10 cellular contexts compared by ENCODE assay signal in genomic region chr4:2852481-2852881, GRCh38. TPM values are rescaled to one million over a fixed set of nuclear protein-coding genes. Genes with fewer than 3 reads are reported as not detected.
DNase-seq lines count a peak whose midpoint lies in the region; ATAC-seq and TF ChIP-seq lines count a peak whose summit lies in the region.
"Had no signal": no experiment of that assay in that cellular context is flagged by ENCODE, and none has a peak within 500 bp of the region (broad histone marks: within the 10 kb centered on the region; RNA-seq: fewer than 3 reads in every experiment).

No MANE protein-coding gene starts in this region.

- no peaks in the 10 kb centered on the region for H3K9me3 Mint-ChIP-seq in activated T-cell treated with anti-CD3 and anti-CD28 coated beads, Interleukin-2, amount 50 U/mL, for 4 hours

- peak; percentile 83 for DNase-seq in GM12865 (ENCODE audit: low read depth)
- no peak for DNase-seq in activated T-cell treated with anti-CD3 and anti-CD28 coated beads, Interleukin-2, amount 50 U/mL, for 4 hours
- peak in 1 of 3 donors; percentile 78 for DNase-seq in mucosa of descending colon
- no peak for DNase-seq in HCEC 1CT
- DNase-seq in COR-L47 (lab: John Stamatoyannopoulos, UW) = no peak
- no peak for DNase-seq in DMS153 (lab: John Stamatoyannopoulos, UW)
- no peak for DNase-seq in kidney glomerular epithelial cell (lab: John Stamatoyannopoulos, UW)
- DNase-seq: dorsolateral prefrontal cortex had no signal

- no peaks in the 10 kb centered on the region for H3K27me3 Mint-ChIP-seq in activated T-cell treated with anti-CD3 and anti-CD28 coated beads, Interleukin-2, amount 50 U/mL, for 4 hours (ENCODE audit: low read depth)

- ATAC-seq in GM21576 (IDR thresholded peaks at IDR 0.05; ENCODE audit: unreplicated experiment) = peak; percentile 52
- ATAC-seq in activated T-cell treated with anti-CD3 and anti-CD28 coated beads, Interleukin-2, amount 50 U/mL, for 4 hours = peak; percentile 19 to 40
- peak; percentile 79 for ATAC-seq in mucosa of descending colon

- H3K4me1 ChIP-seq in mucosa of descending colon (ENCODE audit: low read depth) = peaks cover 54% of the 10 kb centered on the region
- H3K4me1 ChIP-seq: prostate gland had no signal

- H3K4me3 ChIP-seq in GM12865 (ENCODE audit: low read depth, low read length) (peak overlapping the region; percentile 5; the same call in 1 of the 2 replicates), mucosa of descending colon (no peak overlapping the region)
- H3K4me3 ChIP-seq: dorsolateral prefrontal cortex, prostate gland had no signal

- intact Hi-C loops in mucosa of descending colon (cut with DNase I, micrococcal nuclease) = no loop called here

- peaks cover 7% of the 10 kb centered on the region for H3K36me3 Mint-ChIP-seq in activated T-cell treated with anti-CD3 and anti-CD28 coated beads, Interleukin-2, amount 50 U/mL, for 4 hours (ENCODE audit: insufficient read depth)

- no peaks in the 10 kb centered on the region for H3K9me3 ChIP-seq in mucosa of descending colon
- H3K9me3 ChIP-seq: prostate gland had no signal

- H3K36me3 ChIP-seq in mucosa of descending colon (ENCODE audit: low read depth) = no peaks in the 10 kb centered on the region
- H3K36me3 ChIP-seq: prostate gland had no signal

- H3K4me3 Mint-ChIP-seq in activated T-cell treated with anti-CD3 and anti-CD28 coated beads, Interleukin-2, amount 50 U/mL, for 4 hours = peak overlapping the region; percentile 49

- no peak for TF ChIP-seq CTCF in GM12865 (IDR thresholded peaks at IDR 0.05; ENCODE audit: insufficient read depth, low read depth, low read length, missing control alignments)
- no peak for TF ChIP-seq CTCF in mucosa of descending colon (IDR thresholded peaks at IDR 0.05)

- peaks cover 79% of the 10 kb centered on the region for H3K4me1 Mint-ChIP-seq in activated T-cell treated with anti-CD3 and anti-CD28 coated beads, Interleukin-2, amount 50 U/mL, for 4 hours (ENCODE audit: low read depth)

RNA-seq across cellular contexts. Expression of gene ADD1, which starts 8.8 kb away (rescaled TPM):
- total RNA-seq in activated T-cell treated with anti-CD3 and anti-CD28 coated beads, Interleukin-2, amount 50 U/mL, for 4 hours = 100 to 1,000 TPM; 147 to 175 (median 153) TPM
- 100 to 1,000 TPM; 201 to 373 (median 261) TPM for total RNA-seq in mucosa of descending colon

RNA-seq across cellular contexts. Expression of gene SH3BP2, which starts 59.6 kb away (rescaled TPM):
- 10 to 100 TPM; 72.2 to 77.9 (median 76.7) TPM for total RNA-seq in activated T-cell treated with anti-CD3 and anti-CD28 coated beads, Interleukin-2, amount 50 U/mL, for 4 hours
- total RNA-seq in mucosa of descending colon = 10 to 100 TPM; 48.1 to 75.3 (median 73.0) TPM
